In genomic region chr4:26936284-26937065, GRCh38 we compare ENCODE assay signal across 1 cellular context.
A peak's percentile ranks its signal among the peaks of the same experiment; 100 is the strongest.
TF ChIP-seq lines count a peak whose summit lies in the region.

No MANE protein-coding gene starts in this region.

TF ChIP-seq in HepG2, 621 proteins besides CTCF, POLR2A, EP300 and RAD21 (continued from another document and continues in another):
- TF ChIP-seq, protein P1, sequence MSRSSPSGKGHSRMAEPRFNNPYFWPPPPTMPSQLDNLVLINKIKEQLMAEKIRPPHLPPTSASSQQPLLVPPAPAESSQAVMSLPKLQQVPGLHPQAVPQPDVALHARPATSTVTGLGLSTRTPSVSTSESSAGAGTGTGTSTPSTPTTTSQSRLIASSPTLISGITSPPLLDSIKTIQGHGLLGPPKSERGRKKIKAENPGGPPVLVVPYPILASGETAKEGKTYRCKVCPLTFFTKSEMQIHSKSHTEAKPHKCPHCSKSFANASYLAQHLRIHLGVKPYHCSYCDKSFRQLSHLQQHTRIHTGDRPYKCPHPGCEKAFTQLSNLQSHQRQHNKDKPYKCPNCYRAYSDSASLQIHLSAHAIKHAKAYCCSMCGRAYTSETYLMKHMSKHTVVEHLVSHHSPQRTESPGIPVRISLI (CRISPR knock-in tag; IDR thresholded peaks at IDR 0.05; ENCODE audit: borderline replicate concordance), result no peak
- TF ChIP-seq ZNF138 (CRISPR knock-in tag; IDR thresholded peaks at IDR 0.05; ENCODE audit: low read depth) (no peak), ZBTB42 (CRISPR knock-in tag; IDR thresholded peaks at IDR 0.05) (no peak), RNF2 (conservative IDR thresholded peaks at IDR 0.05; ENCODE audit: low read depth) (no peak), PAXIP1 (CRISPR knock-in tag; conservative IDR thresholded peaks at IDR 0.05) (peak; percentile 44; the same call in 1 of the 2 replicates), TBX3 (IDR thresholded peaks at IDR 0.05; ENCODE audit: borderline replicate concordance) (peak; percentile 34; the same call in 1 of the 2 replicates), IKZF4 (CRISPR knock-in tag; IDR thresholded peaks at IDR 0.05; ENCODE audit: borderline replicate concordance, low read depth, not compliant biosample characterization) (no peak), CAMTA2 (CRISPR knock-in tag; IDR thresholded peaks at IDR 0.05; ENCODE audit: borderline replicate concordance) (no peak), ZNF407 (CRISPR knock-in tag; IDR thresholded peaks at IDR 0.05; ENCODE audit: not compliant biosample characterization) (no peak), SOX5 (CRISPR knock-in tag; IDR thresholded peaks at IDR 0.05; ENCODE audit: borderline replicate concordance) (peak; percentile 17; the same call in 1 of the 2 replicates), SNAPC5 (CRISPR knock-in tag; IDR thresholded peaks at IDR 0.05; ENCODE audit: borderline replicate concordance) (no peak), ZNF547 (CRISPR knock-in tag; IDR thresholded peaks at IDR 0.05) (no peak), ZFAT (CRISPR knock-in tag; conservative IDR thresholded peaks at IDR 0.05) (no peak), ZNF850 (CRISPR knock-in tag; conservative IDR thresholded peaks at IDR 0.05) (no peak), ISX (CRISPR knock-in tag; conservative IDR thresholded peaks at IDR 0.05) (no peak), ZNF503 (CRISPR knock-in tag; IDR thresholded peaks at IDR 0.05) (no peak), ZFP82 (CRISPR knock-in tag; IDR thresholded peaks at IDR 0.05; ENCODE audit: borderline replicate concordance) (no peak), MXI1 (IDR thresholded peaks at IDR 0.05; ENCODE audit: borderline replicate concordance, low read depth, low read length) (peak; percentile 79; the same call in 1 of the 3 replicates), ZNF782 (CRISPR knock-in tag; IDR thresholded peaks at IDR 0.05; ENCODE audit: borderline replicate concordance) (no peak), ZBTB40 (IDR thresholded peaks at IDR 0.05) (no peak), ZBTB40 (CRISPR knock-in tag; IDR thresholded peaks at IDR 0.05) (no peak), ZSCAN30 (CRISPR knock-in tag; IDR thresholded peaks at IDR 0.05) (no peak), GATAD2A (CRISPR knock-in tag; IDR thresholded peaks at IDR 0.05) (peak; percentile 57; the same call in 1 of the 2 replicates), NR2C2 (CRISPR knock-in tag; IDR thresholded peaks at IDR 0.05; ENCODE audit: borderline replicate concordance) (peak; percentile 44)
- TF ChIP-seq, protein P2, sequence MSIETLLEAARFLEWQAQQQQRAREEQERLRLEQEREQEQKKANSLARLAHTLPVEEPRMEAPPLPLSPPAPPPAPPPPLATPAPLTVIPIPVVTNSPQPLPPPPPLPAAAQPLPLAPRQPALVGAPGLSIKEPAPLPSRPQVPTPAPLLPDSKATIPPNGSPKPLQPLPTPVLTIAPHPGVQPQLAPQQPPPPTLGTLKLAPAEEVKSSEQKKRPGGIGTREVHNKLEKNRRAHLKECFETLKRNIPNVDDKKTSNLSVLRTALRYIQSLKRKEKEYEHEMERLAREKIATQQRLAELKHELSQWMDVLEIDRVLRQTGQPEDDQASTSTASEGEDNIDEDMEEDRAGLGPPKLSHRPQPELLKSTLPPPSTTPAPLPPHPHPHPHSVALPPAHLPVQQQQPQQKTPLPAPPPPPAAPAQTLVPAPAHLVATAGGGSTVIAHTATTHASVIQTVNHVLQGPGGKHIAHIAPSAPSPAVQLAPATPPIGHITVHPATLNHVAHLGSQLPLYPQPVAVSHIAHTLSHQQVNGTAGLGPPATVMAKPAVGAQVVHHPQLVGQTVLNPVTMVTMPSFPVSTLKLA (IDR thresholded peaks at IDR 0.05), result peak; percentile 27; the same call in 1 of the 2 replicates
